In genomic region chr2:16608661-16609643, GRCh38 we compare ENCODE assay signal across 7 cellular contexts. TPM values are rescaled to one million over a fixed set of nuclear protein-coding genes. Genes with fewer than 3 reads are reported as not detected.
DNase-seq lines count a peak whose midpoint lies in the region; ATAC-seq, FAIRE-seq and TF ChIP-seq lines count a peak whose summit lies in the region.

No MANE protein-coding gene starts in this region.

- peak overlapping the region; percentile 91 for H3K4me3 Mint-ChIP-seq in astrocyte (ENCODE audit: unreplicated experiment)

- no peaks in the 10 kb centered on the region for H3K27me3 ChIP-seq in astrocyte (ENCODE audit: insufficient read depth, low read length)

- no peak for TF ChIP-seq POLR2A in GM12892 (IDR thresholded peaks at IDR 0.05; ENCODE audit: low read depth, low read length)

- H2AFZ ChIP-seq in astrocyte (ENCODE audit: low read depth, low read length) = peak overlapping the region; percentile 77

- H3K9me3 ChIP-seq in astrocyte (ENCODE audit: insufficient read depth, low read depth, low read length) = no peaks in the 10 kb centered on the region

- H3K4me1 ChIP-seq in astrocyte (ENCODE audit: insufficient read depth, low read length) = peaks cover 10% of the 10 kb centered on the region

- peak overlapping the region; percentile 92 for H3K4me2 ChIP-seq in astrocyte (ENCODE audit: low read length)

- H3K27me3 Mint-ChIP-seq in astrocyte (ENCODE audit: low read depth, unreplicated experiment) = peaks cover 6% of the 10 kb centered on the region

- H3K36me3 ChIP-seq in astrocyte (ENCODE audit: insufficient read depth, low read length) = no peaks in the 10 kb centered on the region

- no peaks in the 10 kb centered on the region for H3K36me3 Mint-ChIP-seq in astrocyte (ENCODE audit: low read depth, unreplicated experiment)

- H3K4me1 Mint-ChIP-seq in astrocyte (ENCODE audit: low read depth, unreplicated experiment) = peaks cover 4% of the 10 kb centered on the region

- H3K27ac ChIP-seq in astrocyte (ENCODE audit: low read depth, low read length) = no peak overlapping the region

- FAIRE-seq in GM12892 (lab: Jason Lieb, UNC) (peak; percentile 87), astrocyte (lab: Jason Lieb, UNC) (peak; percentile 20)

- no peaks in the 10 kb centered on the region for H3K79me2 ChIP-seq in astrocyte (ENCODE audit: insufficient read depth, low read length)

- peaks cover 2% of the 10 kb centered on the region for H3K9me3 Mint-ChIP-seq in astrocyte (ENCODE audit: unreplicated experiment)

- H3K4me3 ChIP-seq in astrocyte (ENCODE audit: insufficient read depth, low read depth, low read length) = peak overlapping the region; percentile 58
- H3K4me3 ChIP-seq in retinal pigment epithelial cell (ENCODE audit: low read length) = peak overlapping the region; percentile 69

- peak overlapping the region; percentile 47 for H3K9ac ChIP-seq in astrocyte (ENCODE audit: low read length)

- DNase-seq in GM12892 (ENCODE audit: insufficient read length) = peak; percentile 52
- DNase-seq in NCI-H128 (lab: John Stamatoyannopoulos, UW; ENCODE audit: unreplicated experiment) = peak; percentile 65
- DNase-seq in T-helper 2 cell = peak; percentile 46 to 80 (median 67)
- peak; percentile 55 for DNase-seq in astrocyte (ENCODE audit: low read depth)
- peak; percentile 29 to 93 (median 74) for DNase-seq in hypothalamus (lab: John Stamatoyannopoulos, UW)
- no peak for DNase-seq in retinal pigment epithelial cell (ENCODE audit: low read depth)

- no peaks in the 10 kb centered on the region for H4K20me1 ChIP-seq in astrocyte (ENCODE audit: insufficient read depth, low read length)

- TF ChIP-seq CTCF in astrocyte (IDR thresholded peaks at IDR 0.05; ENCODE audit: insufficient read depth, low read depth, low read length) = peak; percentile 81
- peak; percentile 99 for TF ChIP-seq CTCF in retinal pigment epithelial cell (conservative IDR thresholded peaks at IDR 0.05; ENCODE audit: low read depth, low read length)

- peak overlapping the region; percentile 37 for H3K27ac Mint-ChIP-seq in astrocyte (ENCODE audit: unreplicated experiment)

- ATAC-seq in HG02798 (IDR thresholded peaks at IDR 0.05; ENCODE audit: poor library complexity, unreplicated experiment) = peak; percentile 92

RNA-seq across cellular contexts. Expression of gene CYRIA, which starts 56.7 kb away (rescaled TPM):
- polyA plus RNA-seq in GM12892 (2012; ENCODE audit: missing spikeins) = 0.93 TPM
- total RNA-seq in astrocyte = 4.9 and 6.0 TPM in 2 replicates
